ENCODE assay signal across 8 cellular contexts in genomic region chr12:24948452-24948815, GRCh38. TPM values are rescaled to one million over a fixed set of nuclear protein-coding genes. Genes with fewer than 3 reads are reported as not detected.
DNase-seq lines count a peak whose midpoint lies in the region; ATAC-seq and TF ChIP-seq lines count a peak whose summit lies in the region.

No MANE protein-coding gene starts in this region.

- peak overlapping the region; percentile 51 to 88 (median 76) for H3K4me3 Mint-ChIP-seq in CD4-positive, CD25-positive, alpha-beta regulatory T cell

- TF ChIP-seq CTCF in RWPE1 (conservative IDR thresholded peaks at IDR 0.05; ENCODE audit: low read depth): no peak

- ATAC-seq in CD4-positive, CD25-positive, alpha-beta regulatory T cell (ENCODE audit: low read depth in 2 of 2): no peak
- ATAC-seq in GM21619 (IDR thresholded peaks at IDR 0.05; ENCODE audit: unreplicated experiment): peak; percentile 21

- H3K4me3 ChIP-seq in CD4-positive, CD25-positive, alpha-beta regulatory T cell (ENCODE audit: low read depth, low read length): peak overlapping the region; percentile 72

- peaks cover 0 to 24% (median 9%) of the 10 kb centered on the region in 4 donors for H3K4me1 Mint-ChIP-seq in CD4-positive, CD25-positive, alpha-beta regulatory T cell

- peaks cover 0 to 4% (median 0%) of the 10 kb centered on the region in 7 donors for H3K9me3 Mint-ChIP-seq in CD4-positive, CD25-positive, alpha-beta regulatory T cell

- H3K27me3 ChIP-seq in CD4-positive, CD25-positive, alpha-beta regulatory T cell (ENCODE audit: control insufficient read depth, insufficient read depth, low read length): peaks cover 36% of the 10 kb centered on the region

- no peak overlapping the region for H3K27ac Mint-ChIP-seq in CD4-positive, CD25-positive, alpha-beta regulatory T cell

- POLR2A ChIA-PET in RWPE1 (lab: Yijun Ruan, JAX; ENCODE audit: low non-redundant PET): no interaction called here

- no peaks in the 10 kb centered on the region for H3K9me3 ChIP-seq in CD4-positive, CD25-positive, alpha-beta regulatory T cell (ENCODE audit: control insufficient read depth in 2 of 2, low read length in 2 of 2)

- H3K36me3 Mint-ChIP-seq in CD4-positive, CD25-positive, alpha-beta regulatory T cell: no peaks in the 10 kb centered on the region

- peak in 1 of 3 donors; percentile 21 for DNase-seq in CD4-positive, CD25-positive, alpha-beta regulatory T cell
- DNase-seq in NCI-H1694 (lab: John Stamatoyannopoulos, UW) (peak; percentile 19), astrocyte of the hippocampus (ENCODE audit: low read depth, low spot score) (peak; percentile 64), iris pigment epithelial cell (ENCODE audit: low read depth) (peak; percentile 46), posterior vena cava (ENCODE audit: low spot score) (no peak), RWPE1 (ENCODE audit: low spot score) (no peak)
- DNase-seq in stimulated activated CD4-positive, alpha-beta T cell treated with anti-CD3 and anti-CD28 coated beads, Interleukin-1b, Interleukin-23, amount 100 ng/mL, for 24 hours (ENCODE audit: low read depth in 4 of 4, low spot score in 1 of 4): peak in 3 of 4 experiments; percentile 11 to 25 (median 17)

- peaks cover 12% of the 10 kb centered on the region for H3K4me1 ChIP-seq in CD4-positive, CD25-positive, alpha-beta regulatory T cell (ENCODE audit: control insufficient read depth, insufficient read depth, low read length, poor library complexity, severe bottlenecking)

- no peak overlapping the region for H3K27ac ChIP-seq in CD4-positive, CD25-positive, alpha-beta regulatory T cell (ENCODE audit: insufficient read depth, low read length, poor library complexity, severe bottlenecking)
- H3K27ac ChIP-seq in RWPE1: no peak overlapping the region

- H3K36me3 ChIP-seq in CD4-positive, CD25-positive, alpha-beta regulatory T cell (ENCODE audit: control insufficient read depth, insufficient read depth, low read length): no peaks in the 10 kb centered on the region

- H3K27me3 Mint-ChIP-seq in CD4-positive, CD25-positive, alpha-beta regulatory T cell: peaks cover 55% of the 10 kb centered on the region

- intact Hi-C loops in posterior vena cava (cut with DNase I): no loop called here

- CTCF ChIA-PET in RWPE1 (lab: Yijun Ruan, JAX): interaction anchor here (0.6 kb wide), 3 partner anchors 12 to 293 kb away, joined by 3 read pairs; no protein-coding TSS in a partner anchor

RNA-seq across cellular contexts. Expression of gene BCAT1, which starts 0.5 kb away (rescaled TPM):
- 3.0 TPM for total RNA-seq in CD4-positive, CD25-positive, alpha-beta regulatory T cell
- polyA plus RNA-seq in CD4-positive, CD25-positive, alpha-beta regulatory T cell: 1 to 10 TPM in 1 of 4 donors, under 1 TPM in 3; 0.07 to 1.5 (median 0.42) TPM
- 10 to 100 TPM; 44.3 to 45.1 TPM for total RNA-seq in posterior vena cava

Comparison
In these comparisons a context has a peak if more than half of its experiments do, and no peak if none do; other contexts are left out.
1. DNase-seq: peak in NCI-H1694 (single experiment), astrocyte of the hippocampus (single experiment), iris pigment epithelial cell (single experiment) and stimulated activated CD4-positive, alpha-beta T cell treated with anti-CD3 and anti-CD28 coated beads, Interleukin-1b, Interleukin-23, amount 100 ng/mL, for 24 hours (3 of 4); none in posterior vena cava (single experiment) and RWPE1 (single experiment).
2. RNA of gene BCAT1, which starts 0.5 kb away (total RNA-seq): 44.3 to 45.1 TPM in posterior vena cava; 3.0 TPM in CD4-positive, CD25-positive, alpha-beta regulatory T cell (single experiment); every median in the first group is over 10 times any median in the second.